ENCODE assay signal across 8 cellular contexts in genomic region chr3:195895078-195895899, GRCh38. TPM values are rescaled to one million over a fixed set of nuclear protein-coding genes. Genes with fewer than 3 reads are reported as not detected.
DNase-seq lines count a peak whose midpoint lies in the region; ATAC-seq and TF ChIP-seq lines count a peak whose summit lies in the region.

No MANE protein-coding gene starts in this region.

- peak overlapping the region; percentile 88 for H3K4me3 Mint-ChIP-seq in neural progenitor cell

- H3F3A ChIP-seq in neural progenitor cell (ENCODE audit: low read depth): peaks cover 36% of the 10 kb centered on the region

- H3K4me1 Mint-ChIP-seq in neural progenitor cell: peaks cover 55% of the 10 kb centered on the region

- peak overlapping the region; percentile 83 for H3K9ac ChIP-seq in NT2/D1 (ENCODE audit: insufficient read length, low read depth)
- no peak overlapping the region for H3K9ac ChIP-seq in neural progenitor cell

- intact Hi-C loops in transverse colon (cut with DNase I; ENCODE audit: low total_unique reads): loop anchor here (2.0 kb wide), 1 partner anchor 32 kb away; no protein-coding TSS in a partner anchor

- no peaks in the 10 kb centered on the region for H3K9me3 ChIP-seq in NT2/D1 (ENCODE audit: insufficient read depth, low read length)
- no peaks in the 10 kb centered on the region for H3K9me3 ChIP-seq in neural progenitor cell (ENCODE audit: low read depth)
- no peaks in the 10 kb centered on the region for H3K9me3 ChIP-seq in transverse colon

- H3K4me3 ChIP-seq in NT2/D1 (ENCODE audit: insufficient read length, low read depth): peak overlapping the region; percentile 76
- peak overlapping the region; percentile 69 for H3K4me3 ChIP-seq in fibroblast of mammary gland (ENCODE audit: control insufficient read depth, low read depth, low read length)
- H3K4me3 ChIP-seq in neural progenitor cell: peak overlapping the region; percentile 77
- H3K4me3 ChIP-seq in transverse colon: peak overlapping the region; percentile 42 to 70 (median 50)

- H3K27ac ChIP-seq in neural progenitor cell (no peak overlapping the region), transverse colon (peak overlapping the region; percentile 83 to 89 (median 87))

- no peak for TF ChIP-seq POLR2A in transverse colon (IDR thresholded peaks at IDR 0.05)

- in situ Hi-C loops in transverse colon (cut with MboI; ENCODE audit: low pct_ligation_motif_present in 1 of 4, low pct_unique_long_range_greater_than_20kb in 1 of 4, low sequenced_read_pairs in 3 of 4): no loop called here

- WGBS in transverse colon (ENCODE audit: low coverage in 1 of 2), 2 donors: 0% methylated on average over 44 of the region's 60 CpGs; no CpG with 5 or more reads in 1 of the 2 donors

- H2AFZ ChIP-seq in neural progenitor cell (replicated peaks): peak overlapping the region; percentile 63

- H3K36me3 Mint-ChIP-seq in neural progenitor cell: no peaks in the 10 kb centered on the region

- peaks cover 65% of the 10 kb centered on the region for H4K20me1 ChIP-seq in neural progenitor cell (ENCODE audit: low read depth)

- DNase-seq in AML-193 (lab: John Stamatoyannopoulos, UW) (peak; percentile 23 to 32), NT2/D1 (ENCODE audit: low read depth, low spot score) (no peak), fibroblast of mammary gland (ENCODE audit: low read depth) (no peak), neural progenitor cell (ENCODE audit: low spot score) (peak; percentile 61), transverse colon (peak; percentile 65)
- peak; percentile 76 to 79 for DNase-seq in activated T-cell treated with anti-CD3 and anti-CD28 coated beads, Interleukin-2, amount 50 U/mL, for 48 hours

- TF ChIP-seq CTCF in fibroblast of mammary gland (conservative IDR thresholded peaks at IDR 0.05; ENCODE audit: control insufficient read depth, insufficient read depth, low read depth, low read length) (no peak), neural progenitor cell (IDR thresholded peaks at IDR 0.05) (no peak), transverse colon (IDR thresholded peaks at IDR 0.05) (no peak)

- H3K27me3 Mint-ChIP-seq in neural progenitor cell (ENCODE audit: insufficient read depth, low read depth): peaks cover 8% of the 10 kb centered on the region

- TF ChIP-seq EP300 in transverse colon (IDR thresholded peaks at IDR 0.05; ENCODE audit: low read depth): no peak

- peak overlapping the region; percentile 97 for H3K4me2 ChIP-seq in neural progenitor cell

- ATAC-seq in GM19025 (IDR thresholded peaks at IDR 0.05; ENCODE audit: low read depth, unreplicated experiment): peak; percentile 53
- peak; percentile 63 for ATAC-seq in HG03354 (IDR thresholded peaks at IDR 0.05; ENCODE audit: poor library complexity, severe bottlenecking, unreplicated experiment)

- peaks cover 45% of the 10 kb centered on the region for H3K4me1 ChIP-seq in NT2/D1 (ENCODE audit: insufficient read depth, insufficient read length)
- peaks cover 45% of the 10 kb centered on the region for H3K4me1 ChIP-seq in neural progenitor cell
- peaks cover 22 to 55% (median 36%) of the 10 kb centered on the region in 4 donors for H3K4me1 ChIP-seq in transverse colon

- H3K79me2 ChIP-seq in neural progenitor cell (ENCODE audit: low read depth): peaks cover 38% of the 10 kb centered on the region

- no peaks in the 10 kb centered on the region for H3K27me3 ChIP-seq in NT2/D1 (ENCODE audit: insufficient read depth, insufficient read length)
- no peaks in the 10 kb centered on the region for H3K27me3 ChIP-seq in neural progenitor cell
- no peaks in the 10 kb centered on the region for H3K27me3 ChIP-seq in transverse colon

- H3K9me3 Mint-ChIP-seq in neural progenitor cell: no peaks in the 10 kb centered on the region

- H3K36me3 ChIP-seq in NT2/D1 (ENCODE audit: insufficient read depth, insufficient read length, low read length) (peaks cover 8% of the 10 kb centered on the region), neural progenitor cell (no peaks in the 10 kb centered on the region), transverse colon (no peaks in the 10 kb centered on the region)

- H3K27ac Mint-ChIP-seq in neural progenitor cell: no peak overlapping the region

RNA-seq across cellular contexts. Expression of gene TNK2, which starts 13.1 kb away (rescaled TPM):
- total RNA-seq in neural progenitor cell (ENCODE audit: low replicate concordance) (5.4 and 19.0 TPM in 2 replicates), transverse colon (10 to 100 TPM; 19.1 to 74.1 (median 21.3) TPM)

Comparison
In these comparisons a context has a peak if more than half of its experiments do, and no peak if none do; other contexts are left out.
1. DNase-seq: peak in AML-193 (2 of 2), activated T-cell treated with anti-CD3 and anti-CD28 coated beads, Interleukin-2, amount 50 U/mL, for 48 hours (2 of 2), neural progenitor cell (single experiment) and transverse colon (single experiment); none in NT2/D1 (single experiment) and fibroblast of mammary gland (single experiment).
2. Peak in every context shown above with its lines, with median percentiles within 50 percentile points of each other: H3K4me3 ChIP-seq.